In the genomic region with DNA sequence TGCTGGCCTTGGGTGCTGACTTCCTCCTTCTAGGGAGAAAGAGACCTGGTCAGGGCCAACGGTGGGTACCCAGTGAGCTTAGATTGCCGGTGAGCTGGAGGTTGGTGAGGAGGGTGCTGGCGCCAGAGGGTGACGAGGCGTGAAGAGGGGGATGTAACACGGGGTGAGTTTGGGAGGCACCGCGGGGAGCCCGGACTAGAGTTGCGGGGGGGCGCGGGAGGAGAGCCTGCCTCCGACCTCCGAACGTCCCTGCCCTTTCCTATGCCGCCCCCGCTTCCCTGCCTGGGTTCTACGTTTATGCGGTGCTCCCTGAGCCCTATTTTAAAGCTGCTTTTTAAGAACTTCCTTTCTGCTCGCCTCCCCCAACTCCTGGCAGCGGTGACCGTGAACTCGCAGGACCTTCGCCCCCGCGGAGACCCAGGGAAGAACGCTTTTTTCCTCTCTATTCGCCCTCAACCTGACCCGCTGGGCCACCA, we compare ENCODE assay signal across 1 cellular context.
TF ChIP-seq lines count a peak whose summit lies in the region.

No MANE protein-coding gene starts in this region.

TF ChIP-seq in HepG2, 621 proteins besides CTCF, POLR2A, EP300 and RAD21 (continued from another document and continues in another):
- TF ChIP-seq, protein P1, sequence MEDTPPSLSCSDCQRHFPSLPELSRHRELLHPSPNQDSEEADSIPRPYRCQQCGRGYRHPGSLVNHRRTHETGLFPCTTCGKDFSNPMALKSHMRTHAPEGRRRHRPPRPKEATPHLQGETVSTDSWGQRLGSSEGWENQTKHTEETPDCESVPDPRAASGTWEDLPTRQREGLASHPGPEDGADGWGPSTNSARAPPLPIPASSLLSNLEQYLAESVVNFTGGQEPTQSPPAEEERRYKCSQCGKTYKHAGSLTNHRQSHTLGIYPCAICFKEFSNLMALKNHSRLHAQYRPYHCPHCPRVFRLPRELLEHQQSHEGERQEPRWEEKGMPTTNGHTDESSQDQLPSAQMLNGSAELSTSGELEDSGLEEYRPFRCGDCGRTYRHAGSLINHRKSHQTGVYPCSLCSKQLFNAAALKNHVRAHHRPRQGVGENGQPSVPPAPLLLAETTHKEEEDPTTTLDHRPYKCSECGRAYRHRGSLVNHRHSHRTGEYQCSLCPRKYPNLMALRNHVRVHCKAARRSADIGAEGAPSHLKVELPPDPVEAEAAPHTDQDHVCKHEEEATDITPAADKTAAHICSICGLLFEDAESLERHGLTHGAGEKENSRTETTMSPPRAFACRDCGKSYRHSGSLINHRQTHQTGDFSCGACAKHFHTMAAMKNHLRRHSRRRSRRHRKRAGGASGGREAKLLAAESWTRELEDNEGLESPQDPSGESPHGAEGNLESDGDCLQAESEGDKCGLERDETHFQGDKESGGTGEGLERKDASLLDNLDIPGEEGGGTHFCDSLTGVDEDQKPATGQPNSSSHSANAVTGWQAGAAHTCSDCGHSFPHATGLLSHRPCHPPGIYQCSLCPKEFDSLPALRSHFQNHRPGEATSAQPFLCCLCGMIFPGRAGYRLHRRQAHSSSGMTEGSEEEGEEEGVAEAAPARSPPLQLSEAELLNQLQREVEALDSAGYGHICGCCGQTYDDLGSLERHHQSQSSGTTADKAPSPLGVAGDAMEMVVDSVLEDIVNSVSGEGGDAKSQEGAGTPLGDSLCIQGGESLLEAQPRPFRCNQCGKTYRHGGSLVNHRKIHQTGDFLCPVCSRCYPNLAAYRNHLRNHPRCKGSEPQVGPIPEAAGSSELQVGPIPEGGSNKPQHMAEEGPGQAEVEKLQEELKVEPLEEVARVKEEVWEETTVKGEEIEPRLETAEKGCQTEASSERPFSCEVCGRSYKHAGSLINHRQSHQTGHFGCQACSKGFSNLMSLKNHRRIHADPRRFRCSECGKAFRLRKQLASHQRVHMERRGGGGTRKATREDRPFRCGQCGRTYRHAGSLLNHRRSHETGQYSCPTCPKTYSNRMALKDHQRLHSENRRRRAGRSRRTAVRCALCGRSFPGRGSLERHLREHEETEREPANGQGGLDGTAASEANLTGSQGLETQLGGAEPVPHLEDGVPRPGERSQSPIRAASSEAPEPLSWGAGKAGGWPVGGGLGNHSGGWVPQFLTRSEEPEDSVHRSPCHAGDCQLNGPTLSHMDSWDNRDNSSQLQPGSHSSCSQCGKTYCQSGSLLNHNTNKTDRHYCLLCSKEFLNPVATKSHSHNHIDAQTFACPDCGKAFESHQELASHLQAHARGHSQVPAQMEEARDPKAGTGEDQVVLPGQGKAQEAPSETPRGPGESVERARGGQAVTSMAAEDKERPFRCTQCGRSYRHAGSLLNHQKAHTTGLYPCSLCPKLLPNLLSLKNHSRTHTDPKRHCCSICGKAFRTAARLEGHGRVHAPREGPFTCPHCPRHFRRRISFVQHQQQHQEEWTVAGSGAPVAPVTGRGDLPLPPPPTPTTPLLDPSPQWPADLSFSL (CRISPR knock-in tag; IDR thresholded peaks at IDR 0.05): no peak
- TF ChIP-seq, protein P2, sequence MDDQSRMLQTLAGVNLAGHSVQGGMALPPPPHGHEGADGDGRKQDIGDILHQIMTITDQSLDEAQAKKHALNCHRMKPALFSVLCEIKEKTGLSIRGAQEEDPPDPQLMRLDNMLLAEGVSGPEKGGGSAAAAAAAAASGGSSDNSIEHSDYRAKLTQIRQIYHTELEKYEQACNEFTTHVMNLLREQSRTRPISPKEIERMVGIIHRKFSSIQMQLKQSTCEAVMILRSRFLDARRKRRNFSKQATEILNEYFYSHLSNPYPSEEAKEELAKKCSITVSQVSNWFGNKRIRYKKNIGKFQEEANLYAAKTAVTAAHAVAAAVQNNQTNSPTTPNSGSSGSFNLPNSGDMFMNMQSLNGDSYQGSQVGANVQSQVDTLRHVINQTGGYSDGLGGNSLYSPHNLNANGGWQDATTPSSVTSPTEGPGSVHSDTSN (CRISPR knock-in tag; IDR thresholded peaks at IDR 0.05; ENCODE audit: borderline replicate concordance): no peak
- TF ChIP-seq, protein P3, sequence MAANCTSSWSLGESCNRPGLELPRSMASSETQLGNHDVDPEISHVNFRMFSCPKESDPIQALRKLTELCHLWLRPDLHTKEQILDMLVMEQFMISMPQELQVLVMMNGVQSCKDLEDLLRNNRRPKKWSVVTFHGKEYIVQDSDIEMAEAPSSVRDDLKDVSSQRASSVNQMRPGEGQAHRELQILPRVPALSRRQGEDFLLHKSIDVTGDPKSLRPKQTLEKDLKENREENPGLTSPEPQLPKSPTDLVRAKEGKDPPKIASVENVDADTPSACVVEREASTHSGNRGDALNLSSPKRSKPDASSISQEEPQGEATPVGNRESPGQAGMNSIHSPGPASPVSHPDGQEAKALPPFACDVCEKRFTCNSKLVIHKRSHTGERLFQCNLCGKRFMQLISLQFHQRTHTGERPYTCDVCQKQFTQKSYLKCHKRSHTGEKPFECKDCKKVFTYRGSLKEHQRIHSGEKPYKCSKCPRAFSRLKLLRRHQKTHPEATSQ (CRISPR knock-in tag; IDR thresholded peaks at IDR 0.05; ENCODE audit: borderline replicate concordance): no peak
- TF ChIP-seq ZSCAN29 (CRISPR knock-in tag; conservative IDR thresholded peaks at IDR 0.05) (no peak), TAF1 (CRISPR knock-in tag; IDR thresholded peaks at IDR 0.05) (no peak), SCMH1 (CRISPR knock-in tag; IDR thresholded peaks at IDR 0.05; ENCODE audit: borderline replicate concordance) (no peak), ZNF598 (CRISPR knock-in tag; IDR thresholded peaks at IDR 0.05; ENCODE audit: borderline replicate concordance) (no peak), NFRKB (IDR thresholded peaks at IDR 0.05) (no peak), ATF7-NPFF (CRISPR knock-in tag; IDR thresholded peaks at IDR 0.05; ENCODE audit: low read depth) (no peak), ZNF224 (CRISPR knock-in tag; IDR thresholded peaks at IDR 0.05) (no peak), EZH2 (conservative IDR thresholded peaks at IDR 0.05; ENCODE audit: low read depth, low read length) (no peak), KLF6 (CRISPR knock-in tag; IDR thresholded peaks at IDR 0.05) (no peak), ZNF652 (CRISPR knock-in tag; IDR thresholded peaks at IDR 0.05; ENCODE audit: borderline replicate concordance, low read depth) (no peak), SETDB1 (CRISPR knock-in tag; IDR thresholded peaks at IDR 0.05; ENCODE audit: borderline replicate concordance) (no peak), ZNF501 (CRISPR knock-in tag; IDR thresholded peaks at IDR 0.05) (no peak), ZNF251 (CRISPR knock-in tag; IDR thresholded peaks at IDR 0.05) (no peak), KLF12 (CRISPR knock-in tag; IDR thresholded peaks at IDR 0.05; ENCODE audit: borderline replicate concordance) (no peak), ZNF577 (CRISPR knock-in tag; IDR thresholded peaks at IDR 0.05; ENCODE audit: borderline replicate concordance, low read depth) (no peak), ZNF253 (CRISPR knock-in tag; IDR thresholded peaks at IDR 0.05; ENCODE audit: borderline replicate concordance) (no peak), ZFP36L2 (CRISPR knock-in tag; IDR thresholded peaks at IDR 0.05) (no peak), ZNF20 (CRISPR knock-in tag; IDR thresholded peaks at IDR 0.05) (no peak), ZNF562 (CRISPR knock-in tag; IDR thresholded peaks at IDR 0.05; ENCODE audit: borderline replicate concordance) (no peak), HOXA3 (CRISPR knock-in tag; IDR thresholded peaks at IDR 0.05) (peak; percentile 37; the same call in 1 of the 2 replicates)
- TF ChIP-seq, protein P4, sequence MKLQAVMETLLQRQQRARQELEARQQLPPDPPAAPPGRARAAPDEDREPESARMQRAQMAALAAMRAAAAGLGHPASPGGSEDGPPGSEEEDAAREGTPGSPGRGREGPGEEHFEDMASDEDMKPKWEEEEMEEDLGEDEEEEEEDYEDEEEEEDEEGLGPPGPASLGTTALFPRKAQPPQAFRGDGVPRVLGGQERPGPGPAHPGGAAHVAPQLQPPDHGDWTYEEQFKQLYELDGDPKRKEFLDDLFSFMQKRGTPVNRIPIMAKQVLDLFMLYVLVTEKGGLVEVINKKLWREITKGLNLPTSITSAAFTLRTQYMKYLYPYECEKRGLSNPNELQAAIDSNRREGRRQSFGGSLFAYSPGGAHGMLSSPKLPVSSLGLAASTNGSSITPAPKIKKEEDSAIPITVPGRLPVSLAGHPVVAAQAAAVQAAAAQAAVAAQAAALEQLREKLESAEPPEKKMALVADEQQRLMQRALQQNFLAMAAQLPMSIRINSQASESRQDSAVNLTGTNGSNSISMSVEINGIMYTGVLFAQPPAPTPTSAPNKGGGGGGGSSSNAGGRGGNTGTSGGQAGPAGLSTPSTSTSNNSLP (IDR thresholded peaks at IDR 0.05; ENCODE audit: low read depth, low read length): no peak
- TF ChIP-seq, protein P5, sequence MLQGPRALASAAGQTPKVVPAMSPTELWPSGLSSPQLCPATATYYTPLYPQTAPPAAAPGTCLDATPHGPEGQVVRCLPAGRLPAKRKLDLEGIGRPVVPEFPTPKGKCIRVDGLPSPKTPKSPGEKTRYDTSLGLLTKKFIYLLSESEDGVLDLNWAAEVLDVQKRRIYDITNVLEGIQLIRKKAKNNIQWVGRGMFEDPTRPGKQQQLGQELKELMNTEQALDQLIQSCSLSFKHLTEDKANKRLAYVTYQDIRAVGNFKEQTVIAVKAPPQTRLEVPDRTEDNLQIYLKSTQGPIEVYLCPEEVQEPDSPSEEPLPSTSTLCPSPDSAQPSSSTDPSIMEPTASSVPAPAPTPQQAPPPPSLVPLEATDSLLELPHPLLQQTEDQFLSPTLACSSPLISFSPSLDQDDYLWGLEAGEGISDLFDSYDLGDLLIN (CRISPR knock-in tag; IDR thresholded peaks at IDR 0.05; ENCODE audit: borderline replicate concordance): no peak
- TF ChIP-seq, protein P6, sequence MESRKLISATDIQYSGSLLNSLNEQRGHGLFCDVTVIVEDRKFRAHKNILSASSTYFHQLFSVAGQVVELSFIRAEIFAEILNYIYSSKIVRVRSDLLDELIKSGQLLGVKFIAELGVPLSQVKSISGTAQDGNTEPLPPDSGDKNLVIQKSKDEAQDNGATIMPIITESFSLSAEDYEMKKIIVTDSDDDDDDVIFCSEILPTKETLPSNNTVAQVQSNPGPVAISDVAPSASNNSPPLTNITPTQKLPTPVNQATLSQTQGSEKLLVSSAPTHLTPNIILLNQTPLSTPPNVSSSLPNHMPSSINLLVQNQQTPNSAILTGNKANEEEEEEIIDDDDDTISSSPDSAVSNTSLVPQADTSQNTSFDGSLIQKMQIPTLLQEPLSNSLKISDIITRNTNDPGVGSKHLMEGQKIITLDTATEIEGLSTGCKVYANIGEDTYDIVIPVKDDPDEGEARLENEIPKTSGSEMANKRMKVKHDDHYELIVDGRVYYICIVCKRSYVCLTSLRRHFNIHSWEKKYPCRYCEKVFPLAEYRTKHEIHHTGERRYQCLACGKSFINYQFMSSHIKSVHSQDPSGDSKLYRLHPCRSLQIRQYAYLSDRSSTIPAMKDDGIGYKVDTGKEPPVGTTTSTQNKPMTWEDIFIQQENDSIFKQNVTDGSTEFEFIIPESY (CRISPR knock-in tag; IDR thresholded peaks at IDR 0.05): peak; percentile 48; the same call in 1 of the 2 replicates
- TF ChIP-seq, protein P7, sequence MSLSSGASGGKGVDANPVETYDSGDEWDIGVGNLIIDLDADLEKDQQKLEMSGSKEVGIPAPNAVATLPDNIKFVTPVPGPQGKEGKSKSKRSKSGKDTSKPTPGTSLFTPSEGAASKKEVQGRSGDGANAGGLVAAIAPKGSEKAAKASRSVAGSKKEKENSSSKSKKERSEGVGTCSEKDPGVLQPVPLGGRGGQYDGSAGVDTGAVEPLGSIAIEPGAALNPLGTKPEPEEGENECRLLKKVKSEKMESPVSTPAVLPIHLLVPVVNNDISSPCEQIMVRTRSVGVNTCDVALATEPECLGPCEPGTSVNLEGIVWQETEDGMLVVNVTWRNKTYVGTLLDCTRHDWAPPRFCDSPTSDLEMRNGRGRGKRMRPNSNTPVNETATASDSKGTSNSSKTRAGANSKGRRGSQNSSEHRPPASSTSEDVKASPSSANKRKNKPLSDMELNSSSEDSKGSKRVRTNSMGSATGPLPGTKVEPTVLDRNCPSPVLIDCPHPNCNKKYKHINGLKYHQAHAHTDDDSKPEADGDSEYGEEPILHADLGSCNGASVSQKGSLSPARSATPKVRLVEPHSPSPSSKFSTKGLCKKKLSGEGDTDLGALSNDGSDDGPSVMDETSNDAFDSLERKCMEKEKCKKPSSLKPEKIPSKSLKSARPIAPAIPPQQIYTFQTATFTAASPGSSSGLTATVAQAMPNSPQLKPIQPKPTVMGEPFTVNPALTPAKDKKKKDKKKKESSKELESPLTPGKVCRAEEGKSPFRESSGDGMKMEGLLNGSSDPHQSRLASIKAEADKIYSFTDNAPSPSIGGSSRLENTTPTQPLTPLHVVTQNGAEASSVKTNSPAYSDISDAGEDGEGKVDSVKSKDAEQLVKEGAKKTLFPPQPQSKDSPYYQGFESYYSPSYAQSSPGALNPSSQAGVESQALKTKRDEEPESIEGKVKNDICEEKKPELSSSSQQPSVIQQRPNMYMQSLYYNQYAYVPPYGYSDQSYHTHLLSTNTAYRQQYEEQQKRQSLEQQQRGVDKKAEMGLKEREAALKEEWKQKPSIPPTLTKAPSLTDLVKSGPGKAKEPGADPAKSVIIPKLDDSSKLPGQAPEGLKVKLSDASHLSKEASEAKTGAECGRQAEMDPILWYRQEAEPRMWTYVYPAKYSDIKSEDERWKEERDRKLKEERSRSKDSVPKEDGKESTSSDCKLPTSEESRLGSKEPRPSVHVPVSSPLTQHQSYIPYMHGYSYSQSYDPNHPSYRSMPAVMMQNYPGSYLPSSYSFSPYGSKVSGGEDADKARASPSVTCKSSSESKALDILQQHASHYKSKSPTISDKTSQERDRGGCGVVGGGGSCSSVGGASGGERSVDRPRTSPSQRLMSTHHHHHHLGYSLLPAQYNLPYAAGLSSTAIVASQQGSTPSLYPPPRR (CRISPR knock-in tag; IDR thresholded peaks at IDR 0.05; ENCODE audit: borderline replicate concordance): peak; percentile 36; the same call in 1 of the 2 replicates
- TF ChIP-seq, protein P8, sequence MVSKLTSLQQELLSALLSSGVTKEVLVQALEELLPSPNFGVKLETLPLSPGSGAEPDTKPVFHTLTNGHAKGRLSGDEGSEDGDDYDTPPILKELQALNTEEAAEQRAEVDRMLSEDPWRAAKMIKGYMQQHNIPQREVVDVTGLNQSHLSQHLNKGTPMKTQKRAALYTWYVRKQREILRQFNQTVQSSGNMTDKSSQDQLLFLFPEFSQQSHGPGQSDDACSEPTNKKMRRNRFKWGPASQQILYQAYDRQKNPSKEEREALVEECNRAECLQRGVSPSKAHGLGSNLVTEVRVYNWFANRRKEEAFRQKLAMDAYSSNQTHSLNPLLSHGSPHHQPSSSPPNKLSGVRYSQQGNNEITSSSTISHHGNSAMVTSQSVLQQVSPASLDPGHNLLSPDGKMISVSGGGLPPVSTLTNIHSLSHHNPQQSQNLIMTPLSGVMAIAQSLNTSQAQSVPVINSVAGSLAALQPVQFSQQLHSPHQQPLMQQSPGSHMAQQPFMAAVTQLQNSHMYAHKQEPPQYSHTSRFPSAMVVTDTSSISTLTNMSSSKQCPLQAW (CRISPR knock-in tag; IDR thresholded peaks at IDR 0.05): 0 out of 2 replicates have a peak, but pooled peaks have one; percentile 36
- TF ChIP-seq, protein P9, sequence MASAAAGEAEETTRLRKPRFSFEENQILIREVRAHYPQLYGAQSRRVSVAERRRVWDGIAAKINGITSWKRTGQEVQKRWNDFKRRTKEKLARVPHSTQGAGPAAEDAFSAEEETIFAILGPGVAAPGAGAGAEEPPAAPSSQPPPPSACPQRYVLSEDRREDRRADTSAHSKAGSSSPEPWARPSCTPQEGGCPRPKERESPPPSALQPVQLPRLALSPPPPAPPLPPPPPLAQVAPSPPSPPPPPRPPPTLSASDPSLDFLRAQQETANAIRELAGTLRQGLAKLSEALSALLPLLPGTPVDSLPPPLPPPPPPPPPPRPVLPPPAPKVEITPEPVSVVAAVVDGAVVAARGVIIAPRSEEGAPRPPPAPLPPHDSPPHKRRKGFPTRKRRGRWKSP (CRISPR knock-in tag; IDR thresholded peaks at IDR 0.05): no peak
- TF ChIP-seq, protein P10, sequence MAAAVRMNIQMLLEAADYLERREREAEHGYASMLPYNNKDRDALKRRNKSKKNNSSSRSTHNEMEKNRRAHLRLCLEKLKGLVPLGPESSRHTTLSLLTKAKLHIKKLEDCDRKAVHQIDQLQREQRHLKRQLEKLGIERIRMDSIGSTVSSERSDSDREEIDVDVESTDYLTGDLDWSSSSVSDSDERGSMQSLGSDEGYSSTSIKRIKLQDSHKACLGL (CRISPR knock-in tag; IDR thresholded peaks at IDR 0.05): no peak
